18 cellular contexts compared by ENCODE assay signal in genomic region chr6:71248866-71249265, GRCh38. TPM values are rescaled to one million over a fixed set of nuclear protein-coding genes. Genes with fewer than 3 reads are reported as not detected.
DNase-seq lines count a peak whose midpoint lies in the region; ATAC-seq, FAIRE-seq and TF ChIP-seq lines count a peak whose summit lies in the region.
"Had no signal": no experiment of that assay in that cellular context is flagged by ENCODE, and none has a peak within 500 bp of the region (broad histone marks: within the 10 kb centered on the region; RNA-seq: fewer than 3 reads in every experiment).

No MANE protein-coding gene starts in this region.

- H3K27me3 ChIP-seq in RWPE2 (ENCODE audit: insufficient read depth, poor library complexity, severe bottlenecking) (no peaks in the 10 kb centered on the region), left lung (no peaks in the 10 kb centered on the region)
- H3K27me3 ChIP-seq: uterus had no signal

- no peak for FAIRE-seq in A549 (lab: Jason Lieb, UNC)
- peak; percentile 23 for FAIRE-seq in GM19239 (lab: Jason Lieb, UNC)

- DNase-seq in A549 (ENCODE audit: low read depth in 1 of 2, low spot score in 1 of 2) = no peak
- DNase-seq in GM19239 (ENCODE audit: insufficient read length, low spot score) = no peak
- no peak for DNase-seq in RWPE2 (ENCODE audit: low spot score)
- DNase-seq in naive B cell = no peak
- DNase-seq in KG1 (lab: John Stamatoyannopoulos, UW) = no peak
- DNase-seq in stimulated activated naive CD4-positive, alpha-beta T cell (lab: John Stamatoyannopoulos, UW) = no peak
- DNase-seq in left lung = no peak
- DNase-seq: activated CD4-positive, alpha-beta T cell treated with anti-CD3 and anti-CD28 coated beads for 1 hour; central memory CD4-positive, alpha-beta T cell; hypothalamus; NCI-H2029 treated with DMSO at 0.1 percent for 48 hours; NCI-H748 treated with DMSO at 0.1 percent for 48 hours; stimulated activated CD4-positive, alpha-beta T cell treated with anti-CD3 and anti-CD28 coated beads, Interleukin-2, amount 100 ng/mL, for 24 hours; uterus had no signal

- POLR2A ChIA-PET in A549 (lab: Yijun Ruan, JAX) = interaction anchor here (1.2 kb wide), 1 partner anchor 40 kb away, joined by 7 read pairs; the partner anchor contains the start of gene OGFRL1

- 82% methylated on average over 1 of the region's 1 CpG for WGBS in A549 (ENCODE audit: missing lambda C conversion rate)

- no peaks in the 10 kb centered on the region for H3K27me3 Mint-ChIP-seq in naive B cell

- peak overlapping the region; percentile 46 to 92 (median 88) for H3K27ac Mint-ChIP-seq in naive B cell
- H3K27ac Mint-ChIP-seq: activated T-helper 2 cell treated with anti-CD3 and anti-CD28 coated beads, Interferon-gamma antibody, Interleukin-2, Interleukin-4, amounts not matched to agents 10 μg/mL and 5 μg/mL and 100 μg/mL, durations not matched to agents 14 hours and 24 hours and 36 hours had no signal

- no peak for TF ChIP-seq POLR2A in A549 (IDR thresholded peaks at IDR 0.05; ENCODE audit: low read length)

- CTCF ChIA-PET in A549 (lab: Yijun Ruan, JAX) = interaction anchor here (0.8 kb wide), 1 partner anchor 31 kb away, joined by 4 read pairs; no protein-coding TSS in a partner anchor

- TF ChIP-seq CTCF in A549 (IDR thresholded peaks at IDR 0.05) (no peak), RWPE2 (IDR thresholded peaks at IDR 0.05; ENCODE audit: poor library complexity, severe bottlenecking) (no peak), left lung (IDR thresholded peaks at IDR 0.05) (no peak)

- intact Hi-C loops in left lung (cut with DNase I) = no loop called here

- H3K4me1 Mint-ChIP-seq in naive B cell = peaks cover 42 to 60% (median 59%) of the 10 kb centered on the region in 3 donors

- H3K4me2 ChIP-seq in A549 = peak overlapping the region; percentile 61

- no peaks in the 10 kb centered on the region for H3K36me3 ChIP-seq in RWPE2 (ENCODE audit: low read depth)
- H3K36me3 ChIP-seq in left lung = no peaks in the 10 kb centered on the region
- H3K36me3 ChIP-seq: uterus had no signal

- no peak for TF ChIP-seq EP300 in A549 (IDR thresholded peaks at IDR 0.05)

- TF ChIP-seq RAD21 in A549 (conservative IDR thresholded peaks at IDR 0.05 in 1 of 2, IDR thresholded peaks at IDR 0.05 in 1 of 2) = no peak

- H3K4me3 Mint-ChIP-seq in naive B cell = peak overlapping the region in 6 of 8 donors; percentile 21 to 82 (median 54)
- H3K4me3 Mint-ChIP-seq: IgD-negative memory B cell had no signal

- H3K4me3 ChIP-seq in A549 = no peak overlapping the region
- no peak overlapping the region for H3K4me3 ChIP-seq in RWPE2 (ENCODE audit: severe bottlenecking)
- H3K4me3 ChIP-seq in left lung = no peak overlapping the region
- H3K4me3 ChIP-seq: uterus had no signal

- ATAC-seq in A549 = peak in 1 of 2 experiments; percentile 22; a peak in 1 of 6 replicates
- ATAC-seq in RWPE2 (ENCODE audit: low read depth) = peak; percentile 35; the same call in 1 of the 3 replicates
- ATAC-seq in naive B cell (ENCODE audit: low read depth in 2 of 2) = no peak
- no peak for ATAC-seq in GM18498 (IDR thresholded peaks at IDR 0.05; ENCODE audit: unreplicated experiment)
- ATAC-seq in left lung = no peak

- peaks cover 0 to 17% (median 3%) of the 10 kb centered on the region in 7 donors for H3K9me3 Mint-ChIP-seq in naive B cell
- H3K9me3 Mint-ChIP-seq: activated T-helper 2 cell treated with anti-CD3 and anti-CD28 coated beads, Interferon-gamma antibody, Interleukin-2, Interleukin-4, amounts not matched to agents 10 μg/mL and 5 μg/mL and 100 μg/mL, durations not matched to agents 14 hours and 24 hours and 36 hours had no signal

- no peaks in the 10 kb centered on the region for H3K36me3 Mint-ChIP-seq in naive B cell
- H3K36me3 Mint-ChIP-seq: IgD-negative memory B cell had no signal

- H3K9me3 ChIP-seq in A549 (no peaks in the 10 kb centered on the region), RWPE2 (ENCODE audit: severe bottlenecking) (no peaks in the 10 kb centered on the region), left lung (peaks cover 0 to 7% of the 10 kb centered on the region in 2 donors)
- H3K9me3 ChIP-seq: uterus had no signal

- H3K4me1 ChIP-seq in A549 (peaks cover 44% of the 10 kb centered on the region), RWPE2 (ENCODE audit: insufficient read depth, poor library complexity, severe bottlenecking) (peaks cover 39% of the 10 kb centered on the region), left lung (peaks cover 9 to 52% of the 10 kb centered on the region in 2 donors)

- H3K27ac ChIP-seq in A549 (peak overlapping the region; percentile 68 to 77), RWPE2 (ENCODE audit: poor library complexity, severe bottlenecking) (peak overlapping the region; percentile 96), left lung (peak overlapping the region in 1 of 2 donors; percentile 81)
- H3K27ac ChIP-seq: SK-N-MC had no signal

TF ChIP-seq in A549, 52 proteins besides CTCF, POLR2A, EP300 and RAD21:
- TF ChIP-seq POLR2AphosphoS2 (conservative IDR thresholded peaks at IDR 0.05; ENCODE audit: low read length) = no peak
- no peak for TF ChIP-seq USF2 (IDR thresholded peaks at IDR 0.05)
- TF ChIP-seq HOXB13 (CRISPR knock-in tag; IDR thresholded peaks at IDR 0.05; ENCODE audit: low read depth) = no peak
- no peak for TF ChIP-seq FOSL2 (IDR thresholded peaks at IDR 0.05)
- TF ChIP-seq FOSL2 (CRISPR knock-in tag; IDR thresholded peaks at IDR 0.05) = no peak
- TF ChIP-seq BCL3 (IDR thresholded peaks at IDR 0.05) = no peak
- no peak for TF ChIP-seq RNF2 (IDR thresholded peaks at IDR 0.05; ENCODE audit: borderline replicate concordance, low read depth)
- TF ChIP-seq JUN (IDR thresholded peaks at IDR 0.05) = no peak
- TF ChIP-seq HES2 (IDR thresholded peaks at IDR 0.05) = no peak
- no peak for TF ChIP-seq HEYL (CRISPR knock-in tag; IDR thresholded peaks at IDR 0.05)
- no peak for TF ChIP-seq ESRRA (IDR thresholded peaks at IDR 0.05; ENCODE audit: borderline replicate concordance, low read length)
- no peak for TF ChIP-seq FOXS1 (CRISPR knock-in tag; IDR thresholded peaks at IDR 0.05)
- TF ChIP-seq KDM1A (IDR thresholded peaks at IDR 0.05; ENCODE audit: low read depth) = no peak
- TF ChIP-seq ZNF302 (CRISPR knock-in tag; IDR thresholded peaks at IDR 0.05) = no peak

RNA-seq across cellular contexts. Expression of gene OGFRL1, which starts 39.7 kb away (rescaled TPM):
- polyA plus RNA-seq in A549 (2011; rRNA removed) (9.0 and 15.2 TPM in 2 replicates), A549 (2017; fragmentation: RNase III; extraction: RNeasy Plus Mini Kit Qiagen cat#74134 plus additional on column Dnase treatment) (8.0 to 8.4 TPM (median 8.1 TPM) in 3 replicates), naive B cell (ENCODE audit: low read depth in 6 of 6) (10 to 100 TPM in 4 of 6 donors, 1 to 10 TPM in 2; 9.4 to 17.0 (median 11.3) TPM)
- polyA plus RNA-seq in A549 (2012; cell fraction: cytosol; rRNA removed) = 2.0 and 2.5 TPM in 2 replicates
- 0.78 and 1.6 TPM in 2 replicates for polyA plus RNA-seq in A549 (2012; cell fraction: nucleus; rRNA removed)
- polyA minus RNA-seq in A549 (2011; rRNA and poly(A)+ RNA removed) = 5.2 and 5.8 TPM in 2 replicates
- total RNA-seq in left lung = 10 to 100 TPM; 21.0 to 28.9 TPM
